14 cellular contexts compared by ENCODE assay signal in the genomic region with DNA sequence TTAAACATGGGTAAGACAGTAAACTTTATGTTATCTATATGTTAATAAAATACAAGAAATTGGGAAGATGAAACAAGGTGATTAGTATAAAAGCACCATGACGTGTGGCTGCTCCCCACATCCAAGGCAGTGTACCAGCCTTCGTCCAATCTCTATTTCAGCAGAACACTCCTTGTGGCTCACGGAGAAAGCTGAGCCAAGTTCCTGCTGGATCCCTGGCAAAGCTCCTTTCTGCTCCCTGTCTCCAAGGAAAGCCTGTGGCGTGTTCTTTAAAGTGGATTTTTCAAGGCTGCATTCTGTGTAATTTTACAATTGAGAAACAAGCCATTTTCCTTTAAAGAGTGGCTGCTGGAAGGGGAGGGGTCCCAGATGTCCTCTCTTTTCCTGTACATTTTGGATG.
"Had no signal": no experiment of that assay in that cellular context is flagged by ENCODE, and none has a peak within 500 bp of the region (broad histone marks: within the 10 kb centered on the region; RNA-seq: fewer than 3 reads in every experiment).

No MANE protein-coding gene starts in this region.

- ATAC-seq: mucosa of descending colon; naive thymus-derived CD8-positive, alpha-beta T cell; stimulated activated naive B cell treated with anti-CD40 and anti-IgM and Interleukin-4, amounts not matched to agents 10 μg/mL and 1 μg/mL and 100 μg/mL, for 72 hours had no signal

- DNase-seq: cerebellar nuclear complex; colonic mucosa; dermis blood vessel endothelial cell; esophagus squamous epithelium; foreskin fibroblast; glutamatergic neuron; mammary epithelial cell; mucosa of descending colon; naive thymus-derived CD8-positive, alpha-beta T cell; retina; stimulated activated CD4-positive, alpha-beta T cell treated with anti-CD3 and anti-CD28 coated beads, Interleukin-2, amount 100 ng/mL, for 24 hours; stimulated activated CD4-positive, alpha-beta T cell treated with anti-CD3 and anti-CD28 coated beads, Interleukin-4, amount 100 ng/mL, for 4 hours; stimulated activated naive B cell treated with anti-CD40 and anti-IgM and Interleukin-4, amounts not matched to agents 10 μg/mL and 1 μg/mL and 100 μg/mL, for 72 hours; trophoblast cell had no signal
